13 cellular contexts compared by ENCODE assay signal in the genomic region with DNA sequence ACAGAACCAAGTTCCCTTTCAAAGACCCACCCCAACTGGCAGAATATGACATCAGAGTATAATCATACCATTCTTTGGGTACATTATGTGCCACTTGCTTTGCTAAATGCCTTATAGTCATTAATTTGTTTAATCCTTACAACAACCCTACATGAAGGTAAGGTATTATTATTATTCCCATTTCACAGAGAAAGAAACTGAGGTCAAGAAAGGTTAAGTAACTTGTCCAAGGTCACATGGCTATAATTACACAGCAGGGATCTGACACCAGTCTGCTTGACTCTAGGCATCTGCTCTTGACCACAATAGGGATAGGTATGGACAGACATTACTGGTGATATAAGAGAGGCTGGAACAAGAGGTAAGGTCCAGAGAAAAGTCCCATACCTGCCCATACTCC. TPM values are rescaled to one million over a fixed set of nuclear protein-coding genes. Genes with fewer than 3 reads are reported as not detected.
A peak's percentile ranks its signal among the peaks of the same experiment; 100 is the strongest.
DNase-seq lines count a peak whose midpoint lies in the region; ATAC-seq and TF ChIP-seq lines count a peak whose summit lies in the region.
"Had no signal": no experiment of that assay in that cellular context is flagged by ENCODE, and none has a peak within 500 bp of the region (broad histone marks: within the 10 kb centered on the region; RNA-seq: fewer than 3 reads in every experiment).

No MANE protein-coding gene starts in this region.

- H3K4me1 ChIP-seq in CD8-positive, alpha-beta memory T cell (ENCODE audit: insufficient read depth, low read length), result peaks cover 26% of the 10 kb centered on the region
- peaks cover 9% of the 10 kb centered on the region; the same call in 1 of the 2 replicates for H3K4me1 ChIP-seq in iPS-20b (ENCODE audit: insufficient read depth, low read length)

- H3K4me3 ChIP-seq in AG04449 (ENCODE audit: low read depth, low read length) (peak overlapping the region; percentile 81), iPS-20b (ENCODE audit: low read length) (peak overlapping the region; percentile 84; the same call in 1 of the 2 replicates)
- H3K4me3 ChIP-seq in CD8-positive, alpha-beta memory T cell (ENCODE audit: low read length), result no peak overlapping the region
- H3K4me3 ChIP-seq: mucosa of descending colon had no signal

- POLR2A ChIA-PET in AG04449 (lab: Yijun Ruan, JAX), result no interaction called here
- POLR2A ChIA-PET in CD8-positive, alpha-beta memory T cell (lab: Charles Lee), result interaction anchor here (5.1 kb wide), 1 partner anchor 12 kb away, joined by 46 read pairs; the partner anchor contains the start of genes HDAC3 and RELL2
- POLR2A ChIA-PET in activated CD4-positive, alpha-beta memory T cell treated with anti-CD3 and anti-CD28 coated beads for 36 hours (lab: Charles Lee), result interaction anchor here (3.4 kb wide), 1 partner anchor 12 kb away, joined by 32 read pairs; the partner anchor contains the start of genes HDAC3 and RELL2

- H3K4me1 Mint-ChIP-seq in CD8-positive, alpha-beta memory T cell, result peaks cover 40 to 62% (median 43%) of the 10 kb centered on the region in 3 donors
- H3K4me1 Mint-ChIP-seq in activated CD4-positive, alpha-beta memory T cell treated with anti-CD3 and anti-CD28 coated beads for 36 hours (ENCODE audit: low read depth), result peaks cover 22% of the 10 kb centered on the region

- DNase-seq in AG04449 (ENCODE audit: low read depth, low spot score) (no peak), NCI-H510A treated with DMSO at 0.1 percent for 48 hours (lab: John Stamatoyannopoulos, UW) (no peak), COR-L47 (lab: John Stamatoyannopoulos, UW) (no peak), NCI-H2081 treated with DMSO at 0.1 percent for 48 hours (lab: John Stamatoyannopoulos, UW) (no peak)
- no peak for DNase-seq in CD8-positive, alpha-beta memory T cell
- DNase-seq in activated CD4-positive, alpha-beta memory T cell treated with anti-CD3 and anti-CD28 coated beads for 36 hours, result no peak
- DNase-seq: effector memory CD4-positive, alpha-beta T cell; gastrocnemius medialis; mucosa of descending colon; NCI-H1436; NCI-H446 treated with DMSO at 0.1 percent for 48 hours had no signal

- no peaks in the 10 kb centered on the region for H3K9me3 Mint-ChIP-seq in CD8-positive, alpha-beta memory T cell
- H3K9me3 Mint-ChIP-seq in activated CD4-positive, alpha-beta memory T cell treated with anti-CD3 and anti-CD28 coated beads for 36 hours, result no peaks in the 10 kb centered on the region

- no peak overlapping the region for H3K27ac ChIP-seq in CD8-positive, alpha-beta memory T cell (ENCODE audit: low read depth, low read length)
- H3K27ac ChIP-seq in iPS-20b (ENCODE audit: low read length), result no peak overlapping the region
- H3K27ac ChIP-seq: gastrocnemius medialis had no signal

- H3K4me3 Mint-ChIP-seq in CD8-positive, alpha-beta memory T cell, result peak overlapping the region; percentile 82 to 99 (median 95)
- peak overlapping the region; percentile 49 for H3K4me3 Mint-ChIP-seq in activated CD4-positive, alpha-beta memory T cell treated with anti-CD3 and anti-CD28 coated beads for 36 hours

- H3K36me3 ChIP-seq in CD8-positive, alpha-beta memory T cell (ENCODE audit: insufficient read depth, low read length), result no peaks in the 10 kb centered on the region
- H3K36me3 ChIP-seq in iPS-20b (ENCODE audit: insufficient read depth, low read depth, low read length), result peaks cover 31% of the 10 kb centered on the region
- H3K36me3 ChIP-seq: gastrocnemius medialis had no signal

- no peak overlapping the region for H3K9ac ChIP-seq in iPS-20b (ENCODE audit: low read depth, low read length)

- CTCF ChIA-PET in AG04449 (lab: Yijun Ruan, JAX), result interaction anchor here (1.1 to 4.9 kb wide), 4 partner anchors 13 to 31 kb away, joined by 3 to 33 read pairs (median 7); partner anchors contain the start of genes DIAPH1, HDAC3 and RELL2
- CTCF ChIA-PET in CD8-positive, alpha-beta memory T cell (lab: Charles Lee), result interaction anchor here (1.6 to 4.0 kb wide), 4 partner anchors 9 to 58 kb away, joined by 6 to 22 read pairs (median 16); partner anchors contain the start of genes HDAC3 and RELL2
- CTCF ChIA-PET in activated CD4-positive, alpha-beta memory T cell treated with anti-CD3 and anti-CD28 coated beads for 36 hours (lab: Charles Lee), result interaction anchor here (2.5 kb wide), 1 partner anchor 43 kb away, joined by 9 read pairs; no protein-coding TSS in a partner anchor

- no peaks in the 10 kb centered on the region for H3K9me3 ChIP-seq in CD8-positive, alpha-beta memory T cell (ENCODE audit: low read length)
- H3K9me3 ChIP-seq in iPS-20b (ENCODE audit: insufficient read depth, low read depth, low read length), result no peaks in the 10 kb centered on the region
- H3K9me3 ChIP-seq: gastrocnemius medialis, mucosa of descending colon had no signal

- peaks cover 2 to 48% (median 3%) of the 10 kb centered on the region in 3 donors for H3K36me3 Mint-ChIP-seq in CD8-positive, alpha-beta memory T cell
- peaks cover 8% of the 10 kb centered on the region for H3K36me3 Mint-ChIP-seq in activated CD4-positive, alpha-beta memory T cell treated with anti-CD3 and anti-CD28 coated beads for 36 hours

- no peak for ATAC-seq in GM18517 (IDR thresholded peaks at IDR 0.05; ENCODE audit: unreplicated experiment)
- ATAC-seq: gastrocnemius medialis had no signal

- no peak for TF ChIP-seq CTCF in AG04449 (IDR thresholded peaks at IDR 0.05; ENCODE audit: insufficient read depth, low read length, missing control alignments)

- H3K27ac Mint-ChIP-seq in CD8-positive, alpha-beta memory T cell, result peak overlapping the region; percentile 85 to 99 (median 96)
- H3K27ac Mint-ChIP-seq in activated CD4-positive, alpha-beta memory T cell treated with anti-CD3 and anti-CD28 coated beads for 36 hours, result peak overlapping the region; percentile 89

- intact Hi-C loops in activated CD4-positive, alpha-beta memory T cell treated with anti-CD3 and anti-CD28 coated beads for 36 hours (cut with micrococcal nuclease), result no loop called here

- H3K27me3 ChIP-seq in CD8-positive, alpha-beta memory T cell (ENCODE audit: insufficient read depth, low read length, poor library complexity, severe bottlenecking), result no peaks in the 10 kb centered on the region
- H3K27me3 ChIP-seq in iPS-20b (ENCODE audit: insufficient read depth, low read length), result no peaks in the 10 kb centered on the region
- H3K27me3 ChIP-seq: gastrocnemius medialis had no signal

- peaks cover 0 to 2% of the 10 kb centered on the region in 2 donors for H3K27me3 Mint-ChIP-seq in CD8-positive, alpha-beta memory T cell
- H3K27me3 Mint-ChIP-seq in activated CD4-positive, alpha-beta memory T cell treated with anti-CD3 and anti-CD28 coated beads for 36 hours, result no peaks in the 10 kb centered on the region

RNA-seq across cellular contexts. Expression of gene FCHSD1, which starts 1.2 kb away (rescaled TPM):
- total RNA-seq in CD8-positive, alpha-beta memory T cell, result 10 to 100 TPM; 31.1 to 33.7 TPM
- 14.6 TPM for polyA plus RNA-seq in CD8-positive, alpha-beta memory T cell
- total RNA-seq in activated CD4-positive, alpha-beta memory T cell treated with anti-CD3 and anti-CD28 coated beads for 36 hours, result 10 to 100 TPM; 40.1 to 46.0 TPM

RNA-seq across cellular contexts. Expression of gene RELL2, which starts 13.2 kb away (rescaled TPM):
- 10 to 100 TPM; 24.8 to 26.2 TPM for total RNA-seq in CD8-positive, alpha-beta memory T cell
- 3.7 TPM for polyA plus RNA-seq in CD8-positive, alpha-beta memory T cell
- total RNA-seq in activated CD4-positive, alpha-beta memory T cell treated with anti-CD3 and anti-CD28 coated beads for 36 hours, result 10 to 100 TPM; 17.8 to 17.9 TPM

RNA-seq across cellular contexts. Expression of gene HDAC3, which starts 13.3 kb away (rescaled TPM):
- total RNA-seq in CD8-positive, alpha-beta memory T cell, result 10 to 100 TPM; 74.8 to 78.6 TPM
- 92.8 TPM for polyA plus RNA-seq in CD8-positive, alpha-beta memory T cell
- total RNA-seq in activated CD4-positive, alpha-beta memory T cell treated with anti-CD3 and anti-CD28 coated beads for 36 hours, result 10 to 100 TPM; 65.2 to 71.5 TPM

RNA-seq across cellular contexts. Expression of gene DIAPH1, which starts 31.2 kb away (rescaled TPM):
- total RNA-seq in CD8-positive, alpha-beta memory T cell, result 100 to 1,000 TPM; 212 to 217 TPM
- polyA plus RNA-seq in CD8-positive, alpha-beta memory T cell, result 151 TPM
- total RNA-seq in activated CD4-positive, alpha-beta memory T cell treated with anti-CD3 and anti-CD28 coated beads for 36 hours, result 100 to 1,000 TPM; 225 to 227 TPM

RNA-seq across cellular contexts. Expression of gene ARAP3, which starts 32.1 kb away (rescaled TPM):
- 1 to 10 TPM; 6.9 to 7.9 TPM for total RNA-seq in CD8-positive, alpha-beta memory T cell
- 0.20 TPM for polyA plus RNA-seq in CD8-positive, alpha-beta memory T cell
- total RNA-seq in activated CD4-positive, alpha-beta memory T cell treated with anti-CD3 and anti-CD28 coated beads for 36 hours, result 1 to 10 TPM; 5.1 to 5.2 TPM
